8 cellular contexts compared by ENCODE assay signal in the genomic region with DNA sequence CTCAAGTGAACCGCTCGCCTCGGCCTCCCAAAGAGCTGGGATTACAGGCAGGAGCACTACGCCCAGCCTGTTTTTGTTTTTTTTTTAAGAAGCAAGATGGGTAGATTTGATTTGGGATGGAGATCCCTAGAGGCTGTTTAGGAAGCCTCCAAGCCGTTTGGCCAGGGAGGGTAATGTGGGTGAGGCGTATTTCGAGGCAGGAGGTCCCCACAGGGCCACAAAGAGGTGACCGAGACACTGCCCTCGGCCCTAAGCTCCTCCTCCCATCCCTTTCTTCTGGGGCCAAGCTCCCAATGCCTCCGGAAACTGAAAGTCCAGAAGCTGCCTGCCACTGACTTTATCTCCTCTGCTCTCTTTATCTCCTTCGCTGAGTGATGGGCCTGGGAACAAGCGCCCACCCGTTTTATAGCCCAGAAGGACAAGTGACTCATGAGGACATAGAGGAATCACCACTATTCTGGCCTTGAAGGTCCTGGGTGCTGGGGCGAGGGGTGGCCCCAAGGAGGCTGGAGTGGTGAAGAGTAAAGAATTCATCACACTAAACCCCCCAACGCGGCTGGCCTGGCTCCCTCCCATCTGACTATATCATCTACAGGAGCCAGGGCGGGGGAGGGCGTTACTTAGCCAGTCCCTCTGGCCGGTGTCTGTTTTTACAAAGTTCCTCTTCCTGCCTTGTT. TPM values are rescaled to one million over a fixed set of nuclear protein-coding genes. Genes with fewer than 3 reads are reported as not detected.
DNase-seq lines count a peak whose midpoint lies in the region; ATAC-seq and TF ChIP-seq lines count a peak whose summit lies in the region.

No MANE protein-coding gene starts in this region.

- peak overlapping the region; percentile 96 for H3K27ac Mint-ChIP-seq in CD4-positive, alpha-beta T cell

- no peak for ATAC-seq in CD4-positive, alpha-beta T cell (ENCODE audit: poor library complexity)
- ATAC-seq in HG02678 (IDR thresholded peaks at IDR 0.05; ENCODE audit: unreplicated experiment) (no peak), GM18502 (IDR thresholded peaks at IDR 0.05; ENCODE audit: poor library complexity, unreplicated experiment) (no peak), left lung (no peak), HG02642 (IDR thresholded peaks at IDR 0.05; ENCODE audit: poor library complexity, unreplicated experiment) (no peak)

- peaks cover 26% of the 10 kb centered on the region for H3K4me1 ChIP-seq in fibroblast of lung (ENCODE audit: control insufficient read depth, extremely low read depth, insufficient read depth, low read length)
- H3K4me1 ChIP-seq in parathyroid adenoma = peaks cover 8% of the 10 kb centered on the region
- H3K4me1 ChIP-seq in left lung = peaks cover 35 to 88% of the 10 kb centered on the region in 2 donors

- no peaks in the 10 kb centered on the region for H3K27me3 Mint-ChIP-seq in CD4-positive, alpha-beta T cell

- H2AFZ ChIP-seq in fibroblast of lung (ENCODE audit: low read length) = no peak overlapping the region
- no peak overlapping the region for H2AFZ ChIP-seq in parathyroid adenoma

- H3K4me3 ChIP-seq in fibroblast of lung (replicated peaks in 1 of 4; ENCODE audit: control extremely low read depth in 1 of 4, insufficient read depth in 1 of 4, low read depth in 3 of 4, low read length in 4 of 4) = no peak overlapping the region
- no peak overlapping the region for H3K4me3 ChIP-seq in parathyroid adenoma (ENCODE audit: low read depth, low read length)
- H3K4me3 ChIP-seq in left lung = no peak overlapping the region

- no peaks in the 10 kb centered on the region for H3K9me3 ChIP-seq in CD4-positive, alpha-beta T cell (ENCODE audit: control insufficient read depth, low read length)
- H3K9me3 ChIP-seq in fibroblast of lung (ENCODE audit: control insufficient read depth, insufficient read depth, low read depth, low read length) (no peaks in the 10 kb centered on the region), parathyroid adenoma (ENCODE audit: control insufficient read depth, low read length) (no peaks in the 10 kb centered on the region), left lung (no peaks in the 10 kb centered on the region)

- CTCF ChIA-PET in CD4-positive, alpha-beta T cell (lab: Charles Lee) = interaction anchor here (1.4 to 6.5 kb wide), 2 partner anchors 21 to 25 kb away, joined by 16 to 41 read pairs; no protein-coding TSS in a partner anchor

- peak overlapping the region; percentile 53 for H3K27ac ChIP-seq in CD4-positive, alpha-beta T cell (ENCODE audit: low read depth, low read length)
- peak overlapping the region; percentile 1 for H3K27ac ChIP-seq in fibroblast of lung (ENCODE audit: insufficient read depth, low read length)
- peak overlapping the region; percentile 74 for H3K27ac ChIP-seq in parathyroid adenoma
- peak overlapping the region in 1 of 2 donors; percentile 97 for H3K27ac ChIP-seq in left lung

- H4K20me1 ChIP-seq in fibroblast of lung (ENCODE audit: control insufficient read depth, extremely low read depth, insufficient read depth, low read length) = no peaks in the 10 kb centered on the region

- peaks cover 78% of the 10 kb centered on the region for H3K4me1 Mint-ChIP-seq in CD4-positive, alpha-beta T cell (ENCODE audit: low read depth)

- no peak for TF ChIP-seq CTCF in CD4-positive, alpha-beta T cell (IDR thresholded peaks at IDR 0.05)
- no peak for TF ChIP-seq CTCF in fibroblast of lung (conservative IDR thresholded peaks at IDR 0.05 in 1 of 2, IDR thresholded peaks at IDR 0.05 in 1 of 2; ENCODE audit: low read depth in 1 of 2, low read length in 2 of 2)
- no peak for TF ChIP-seq CTCF in parathyroid adenoma (IDR thresholded peaks at IDR 0.05)
- TF ChIP-seq CTCF in left lung (IDR thresholded peaks at IDR 0.05) = no peak

- H3K9ac ChIP-seq in fibroblast of lung (ENCODE audit: insufficient read depth, low read length) = no peak overlapping the region
- H3K9ac ChIP-seq in parathyroid adenoma = no peak overlapping the region

- intact Hi-C loops in CD4-positive, alpha-beta T cell (cut with DNase I, micrococcal nuclease) = no loop called here
- intact Hi-C loops in left lung (cut with DNase I) = no loop called here

- H3K27me3 ChIP-seq in CD4-positive, alpha-beta T cell (ENCODE audit: control insufficient read depth, insufficient read depth, low read length) = no peaks in the 10 kb centered on the region
- no peaks in the 10 kb centered on the region for H3K27me3 ChIP-seq in fibroblast of lung (ENCODE audit: control insufficient read depth, insufficient read depth, low read length)
- no peaks in the 10 kb centered on the region for H3K27me3 ChIP-seq in parathyroid adenoma (ENCODE audit: control insufficient read depth, insufficient read depth, low read length)
- H3K27me3 ChIP-seq in left lung = no peaks in the 10 kb centered on the region

- no peak overlapping the region for H3K4me3 Mint-ChIP-seq in CD4-positive, alpha-beta T cell

- H3K79me2 ChIP-seq in fibroblast of lung (ENCODE audit: control insufficient read depth, insufficient read depth, low read length) (peaks cover 8% of the 10 kb centered on the region), parathyroid adenoma (peaks cover 8% of the 10 kb centered on the region)

- H3K36me3 ChIP-seq in fibroblast of lung (ENCODE audit: control insufficient read depth, insufficient read depth, low read length) (no peaks in the 10 kb centered on the region), parathyroid adenoma (ENCODE audit: control insufficient read depth, insufficient read depth, low read length) (no peaks in the 10 kb centered on the region), left lung (no peaks in the 10 kb centered on the region)

- H3K4me2 ChIP-seq in fibroblast of lung (ENCODE audit: extremely low read depth, insufficient read depth, low read length) (no peak overlapping the region), parathyroid adenoma (ENCODE audit: low read length) (no peak overlapping the region)

- peaks cover 21% of the 10 kb centered on the region for H3K36me3 Mint-ChIP-seq in CD4-positive, alpha-beta T cell (ENCODE audit: low read depth)

- DNase-seq in CD4-positive, alpha-beta T cell = no peak
- DNase-seq in SK-N-DZ (ENCODE audit: low spot score) = peak; percentile 75
- DNase-seq in fibroblast of lung (ENCODE audit: low read depth in 2 of 2) = peak in 1 of 2 donors; percentile 53
- DNase-seq in left lung = no peak

- POLR2A ChIA-PET in CD4-positive, alpha-beta T cell (lab: Charles Lee) = interaction anchor here (1.1 to 6.5 kb wide), 4 partner anchors 10 to 24 kb away, joined by 3 to 34 read pairs (median 14); no protein-coding TSS in a partner anchor

- H3K9me3 Mint-ChIP-seq in CD4-positive, alpha-beta T cell = no peaks in the 10 kb centered on the region

RNA-seq across cellular contexts. Expression of a gene that starts 2.0 kb away (rescaled TPM):
- 100 to 1,000 TPM; 166 to 168 TPM for total RNA-seq in CD4-positive, alpha-beta T cell
- polyA plus RNA-seq in SK-N-DZ (2014; cell fraction: cytosol; rRNA removed) = 211 and 229 TPM in 2 replicates
- 616 and 634 TPM in 2 replicates for polyA plus RNA-seq in SK-N-DZ (2014; cell fraction: nucleus; rRNA removed)
- total RNA-seq in fibroblast of lung (16.2 and 23.6 TPM in 2 replicates), left lung (10 to 100 TPM; 56.4 to 58.9 TPM)
- 16.6 and 22.4 TPM in 2 replicates for polyA plus RNA-seq in fibroblast of lung
- polyA plus RNA-seq in fibroblast of lung (2012) = 10.6 and 15.5 TPM in 2 replicates
- 16.8 and 18.8 TPM in 2 replicates for polyA minus RNA-seq in fibroblast of lung (ENCODE audit: low replicate concordance)

RNA-seq across cellular contexts. Expression of a gene that starts 40.6 kb away (rescaled TPM):
- total RNA-seq in CD4-positive, alpha-beta T cell = 1 to 10 TPM; 1.3 to 1.8 TPM
- 2.5 and 5.4 TPM in 2 replicates for polyA plus RNA-seq in SK-N-DZ (2014; cell fraction: cytosol; rRNA removed)
- 6.9 and 7.7 TPM in 2 replicates for polyA plus RNA-seq in SK-N-DZ (2014; cell fraction: nucleus; rRNA removed)
- total RNA-seq in fibroblast of lung (3.3 and 4.1 TPM in 2 replicates), left lung (10 to 100 TPM; 22.2 to 45.1 TPM)
- 0.86 and 2.6 TPM in 2 replicates for polyA plus RNA-seq in fibroblast of lung
- 1.4 and 2.6 TPM in 2 replicates for polyA plus RNA-seq in fibroblast of lung (2012)
- 7.6 and 11.0 TPM in 2 replicates for polyA minus RNA-seq in fibroblast of lung (ENCODE audit: low replicate concordance)
